ENCODE assay signal across 1 cellular context in genomic region chr10:122877264-122877663, GRCh38.
TF ChIP-seq lines count a peak whose summit lies in the region.

No MANE protein-coding gene starts in this region.

TF ChIP-seq in endothelial cell of umbilical vein, 7 proteins besides CTCF, POLR2A, EP300 and RAD21:
- TF ChIP-seq MYC (IDR thresholded peaks at IDR 0.05; ENCODE audit: low read depth, low read length): no peak
- no peak for TF ChIP-seq JUN (IDR thresholded peaks at IDR 0.05; ENCODE audit: borderline replicate concordance, insufficient read depth, insufficient read length, low read depth)
- TF ChIP-seq GATA2 (IDR thresholded peaks at IDR 0.05; ENCODE audit: insufficient read depth, insufficient read length, low read depth, low read length): no peak
- TF ChIP-seq MAX (IDR thresholded peaks at IDR 0.05; ENCODE audit: insufficient read depth, insufficient read length): no peak
- no peak for TF ChIP-seq FOS (IDR thresholded peaks at IDR 0.05; ENCODE audit: borderline replicate concordance, insufficient read depth, low read length)
- no peak for TF ChIP-seq EZH2 (IDR thresholded peaks at IDR 0.05; ENCODE audit: borderline replicate concordance, low read depth, low read length, severe bottlenecking)
